1 cellular context compared by ENCODE assay signal in the genomic region with DNA sequence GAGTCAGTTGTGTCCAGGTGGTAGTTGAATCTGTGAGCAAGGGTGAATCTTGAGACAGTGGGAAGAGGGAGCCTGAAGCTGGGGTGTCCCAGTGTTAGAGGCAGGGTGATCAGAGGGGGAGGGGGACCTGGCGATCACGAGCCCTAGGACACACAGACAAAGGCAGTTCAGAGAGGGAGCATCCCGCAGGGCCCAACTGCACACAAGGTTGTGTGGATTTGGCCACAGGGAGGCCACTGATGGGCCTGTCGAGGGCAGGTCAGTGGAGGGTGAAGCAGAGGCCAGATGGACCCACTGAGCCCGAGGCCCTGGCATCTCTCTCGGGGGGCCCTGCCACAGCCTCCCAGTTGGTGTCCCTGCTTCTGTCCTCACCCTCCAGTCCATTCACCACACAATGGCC.
TF ChIP-seq lines count a peak whose summit lies in the region.

No MANE protein-coding gene starts in this region.

TF ChIP-seq in GM23338, 12 proteins besides CTCF, POLR2A, EP300 and RAD21:
- TF ChIP-seq CREB1 (CRISPR knock-in tag; IDR thresholded peaks at IDR 0.05; ENCODE audit: low read depth) (no peak), REST (IDR thresholded peaks at IDR 0.05; ENCODE audit: unreplicated experiment) (no peak), EZH2 (IDR thresholded peaks at IDR 0.05; ENCODE audit: low read depth, unreplicated experiment) (no peak), POLR2AphosphoS5 (IDR thresholded peaks at IDR 0.05; ENCODE audit: low read depth) (no peak), NANOG (IDR thresholded peaks at IDR 0.05; ENCODE audit: borderline replicate concordance) (no peak), ZNF114 (CRISPR knock-in tag; IDR thresholded peaks at IDR 0.05) (no peak), JUNB (IDR thresholded peaks at IDR 0.05; ENCODE audit: unreplicated experiment) (no peak), STAT1 (IDR thresholded peaks at IDR 0.05; ENCODE audit: unreplicated experiment) (no peak)
- TF ChIP-seq, protein P1, sequence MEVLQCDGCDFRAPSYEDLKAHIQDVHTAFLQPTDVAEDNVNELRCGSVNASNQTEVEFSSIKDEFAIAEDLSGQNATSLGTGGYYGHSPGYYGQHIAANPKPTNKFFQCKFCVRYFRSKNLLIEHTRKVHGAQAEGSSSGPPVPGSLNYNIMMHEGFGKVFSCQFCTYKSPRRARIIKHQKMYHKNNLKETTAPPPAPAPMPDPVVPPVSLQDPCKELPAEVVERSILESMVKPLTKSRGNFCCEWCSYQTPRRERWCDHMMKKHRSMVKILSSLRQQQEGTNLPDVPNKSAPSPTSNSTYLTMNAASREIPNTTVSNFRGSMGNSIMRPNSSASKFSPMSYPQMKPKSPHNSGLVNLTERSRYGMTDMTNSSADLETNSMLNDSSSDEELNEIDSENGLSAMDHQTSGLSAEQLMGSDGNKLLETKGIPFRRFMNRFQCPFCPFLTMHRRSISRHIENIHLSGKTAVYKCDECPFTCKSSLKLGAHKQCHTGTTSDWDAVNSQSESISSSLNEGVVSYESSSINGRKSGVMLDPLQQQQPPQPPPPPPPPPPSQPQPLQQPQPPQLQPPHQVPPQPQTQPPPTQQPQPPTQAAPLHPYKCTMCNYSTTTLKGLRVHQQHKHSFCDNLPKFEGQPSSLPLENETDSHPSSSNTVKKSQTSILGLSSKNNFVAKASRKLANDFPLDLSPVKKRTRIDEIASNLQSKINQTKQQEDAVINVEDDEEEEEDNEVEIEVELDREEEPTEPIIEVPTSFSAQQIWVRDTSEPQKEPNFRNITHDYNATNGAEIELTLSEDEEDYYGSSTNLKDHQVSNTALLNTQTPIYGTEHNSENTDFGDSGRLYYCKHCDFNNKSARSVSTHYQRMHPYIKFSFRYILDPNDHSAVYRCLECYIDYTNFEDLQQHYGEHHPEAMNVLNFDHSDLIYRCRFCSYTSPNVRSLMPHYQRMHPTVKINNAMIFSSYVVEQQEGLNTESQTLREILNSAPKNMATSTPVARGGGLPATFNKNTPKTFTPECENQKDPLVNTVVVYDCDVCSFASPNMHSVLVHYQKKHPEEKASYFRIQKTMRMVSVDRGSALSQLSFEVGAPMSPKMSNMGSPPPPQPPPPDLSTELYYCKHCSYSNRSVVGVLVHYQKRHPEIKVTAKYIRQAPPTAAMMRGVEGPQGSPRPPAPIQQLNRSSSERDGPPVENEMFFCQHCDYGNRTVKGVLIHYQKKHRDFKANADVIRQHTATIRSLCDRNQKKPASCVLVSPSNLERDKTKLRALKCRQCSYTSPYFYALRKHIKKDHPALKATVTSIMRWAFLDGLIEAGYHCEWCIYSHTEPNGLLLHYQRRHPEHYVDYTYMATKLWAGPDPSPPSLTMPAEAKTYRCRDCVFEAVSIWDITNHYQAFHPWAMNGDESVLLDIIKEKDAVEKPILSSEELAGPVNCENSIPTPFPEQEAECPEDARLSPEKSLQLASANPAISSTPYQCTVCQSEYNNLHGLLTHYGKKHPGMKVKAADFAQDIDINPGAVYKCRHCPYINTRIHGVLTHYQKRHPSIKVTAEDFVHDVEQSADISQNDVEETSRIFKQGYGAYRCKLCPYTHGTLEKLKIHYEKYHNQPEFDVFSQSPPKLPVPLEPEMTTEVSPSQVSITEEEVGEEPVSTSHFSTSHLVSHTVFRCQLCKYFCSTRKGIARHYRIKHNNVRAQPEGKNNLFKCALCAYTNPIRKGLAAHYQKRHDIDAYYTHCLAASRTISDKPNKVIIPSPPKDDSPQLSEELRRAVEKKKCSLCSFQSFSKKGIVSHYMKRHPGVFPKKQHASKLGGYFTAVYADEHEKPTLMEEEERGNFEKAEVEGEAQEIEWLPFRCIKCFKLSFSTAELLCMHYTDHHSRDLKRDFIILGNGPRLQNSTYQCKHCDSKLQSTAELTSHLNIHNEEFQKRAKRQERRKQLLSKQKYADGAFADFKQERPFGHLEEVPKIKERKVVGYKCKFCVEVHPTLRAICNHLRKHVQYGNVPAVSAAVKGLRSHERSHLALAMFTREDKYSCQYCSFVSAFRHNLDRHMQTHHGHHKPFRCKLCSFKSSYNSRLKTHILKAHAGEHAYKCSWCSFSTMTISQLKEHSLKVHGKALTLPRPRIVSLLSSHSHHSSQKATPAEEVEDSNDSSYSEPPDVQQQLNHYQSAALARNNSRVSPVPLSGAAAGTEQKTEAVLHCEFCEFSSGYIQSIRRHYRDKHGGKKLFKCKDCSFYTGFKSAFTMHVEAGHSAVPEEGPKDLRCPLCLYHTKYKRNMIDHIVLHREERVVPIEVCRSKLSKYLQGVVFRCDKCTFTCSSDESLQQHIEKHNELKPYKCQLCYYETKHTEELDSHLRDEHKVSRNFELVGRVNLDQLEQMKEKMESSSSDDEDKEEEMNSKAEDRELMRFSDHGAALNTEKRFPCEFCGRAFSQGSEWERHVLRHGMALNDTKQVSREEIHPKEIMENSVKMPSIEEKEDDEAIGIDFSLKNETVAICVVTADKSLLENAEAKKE (CRISPR knock-in tag; IDR thresholded peaks at IDR 0.05): no peak
- TF ChIP-seq, protein P2, sequence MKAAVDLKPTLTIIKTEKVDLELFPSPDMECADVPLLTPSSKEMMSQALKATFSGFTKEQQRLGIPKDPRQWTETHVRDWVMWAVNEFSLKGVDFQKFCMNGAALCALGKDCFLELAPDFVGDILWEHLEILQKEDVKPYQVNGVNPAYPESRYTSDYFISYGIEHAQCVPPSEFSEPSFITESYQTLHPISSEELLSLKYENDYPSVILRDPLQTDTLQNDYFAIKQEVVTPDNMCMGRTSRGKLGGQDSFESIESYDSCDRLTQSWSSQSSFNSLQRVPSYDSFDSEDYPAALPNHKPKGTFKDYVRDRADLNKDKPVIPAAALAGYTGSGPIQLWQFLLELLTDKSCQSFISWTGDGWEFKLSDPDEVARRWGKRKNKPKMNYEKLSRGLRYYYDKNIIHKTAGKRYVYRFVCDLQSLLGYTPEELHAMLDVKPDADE (IDR thresholded peaks at IDR 0.05): no peak
